ENCODE assay signal across 23 cellular contexts in the genomic region with DNA sequence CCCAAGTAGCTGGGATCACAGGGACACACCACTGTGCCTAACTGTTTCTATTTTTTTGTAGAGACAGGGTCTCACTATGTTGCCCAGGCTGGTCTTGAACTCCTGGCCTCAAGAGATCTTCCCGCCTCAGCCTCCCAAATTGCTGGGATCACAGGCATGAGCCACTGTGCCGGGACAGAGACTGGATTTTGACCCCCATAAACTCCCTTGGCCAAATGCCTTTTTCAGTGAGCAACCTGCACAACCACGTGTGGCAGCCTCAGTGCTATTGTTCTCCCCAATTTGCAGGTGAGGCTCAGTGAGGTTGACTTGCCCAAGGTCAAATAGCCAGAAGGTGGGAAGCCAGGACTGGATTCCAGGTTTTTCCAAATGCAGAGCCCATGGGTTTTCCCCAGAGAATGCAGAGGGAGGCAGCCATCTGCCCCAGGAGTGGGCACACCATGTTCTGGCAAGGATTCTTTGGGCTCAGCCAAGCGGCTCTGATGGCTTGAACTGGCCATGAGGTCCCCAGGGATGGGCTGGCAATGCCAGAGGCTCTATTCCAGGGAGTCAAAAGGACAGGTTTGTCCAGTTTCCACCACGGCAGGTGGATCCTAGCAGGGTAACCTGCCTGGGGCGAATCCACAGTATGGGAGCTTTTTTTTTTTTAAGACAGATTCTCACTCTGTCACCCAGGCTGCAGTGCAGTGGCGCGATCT. TPM values are rescaled to one million over a fixed set of nuclear protein-coding genes. Genes with fewer than 3 reads are reported as not detected.
DNase-seq lines count a peak whose midpoint lies in the region; ATAC-seq and TF ChIP-seq lines count a peak whose summit lies in the region.
"Had no signal": no experiment of that assay in that cellular context is flagged by ENCODE, and none has a peak within 500 bp of the region (broad histone marks: within the 10 kb centered on the region; RNA-seq: fewer than 3 reads in every experiment).

No MANE protein-coding gene starts in this region.

- ATAC-seq in stimulated activated naive CD8-positive, alpha-beta T cell treated with anti-CD3 and anti-CD28 coated beads, Interleukin-15, Interleukin-2, amounts not matched to agents 100 U/mL and 50 U/mL, for 24 hours, result no peak
- ATAC-seq: gastrocnemius medialis, GM23338, psoas muscle, T-cell had no signal

- peak overlapping the region; percentile 93; the same call in 1 of the 2 replicates for H3K9ac ChIP-seq in OCI-LY3 (ENCODE audit: low read length)

- H3K4me1 ChIP-seq in OCI-LY3 (ENCODE audit: low read length), result peaks cover 77% of the 10 kb centered on the region
- H3K4me1 ChIP-seq: adrenal gland, BE2C, gastrocnemius medialis, psoas muscle had no signal

- H3K36me3 Mint-ChIP-seq in chondrocyte (ENCODE audit: low read depth), result no peaks in the 10 kb centered on the region
- H3K36me3 Mint-ChIP-seq: mesothelial cell of epicardium, T-cell had no signal

- no peak overlapping the region for H2AFZ ChIP-seq in OCI-LY3 (ENCODE audit: low read depth, low read length)
- H2AFZ ChIP-seq: GM23338 had no signal

- peak overlapping the region; percentile 93 for H3K4me2 ChIP-seq in OCI-LY3 (ENCODE audit: low read length)
- H3K4me2 ChIP-seq: GM23338 had no signal

- H3K27me3 ChIP-seq in OCI-LY3 (ENCODE audit: low read depth, low read length), result no peaks in the 10 kb centered on the region
- H3K27me3 ChIP-seq: adrenal gland, BE2C had no signal

- H3K9me3 Mint-ChIP-seq in chondrocyte (ENCODE audit: low read depth), result no peaks in the 10 kb centered on the region
- H3K9me3 Mint-ChIP-seq: GM23338, mesothelial cell of epicardium, T-cell had no signal

- H3K27ac ChIP-seq in OCI-LY3 (ENCODE audit: low read length), result peak overlapping the region; percentile 92; the same call in 1 of the 2 replicates
- H3K27ac ChIP-seq: adrenal gland, gastrocnemius medialis, psoas muscle had no signal

- no peaks in the 10 kb centered on the region for H4K20me1 ChIP-seq in OCI-LY3 (ENCODE audit: insufficient read depth, low read length)

- H3K4me3 ChIP-seq in OCI-LY3 (ENCODE audit: low read length), result peak overlapping the region; percentile 84
- H3K4me3 ChIP-seq: adrenal gland, gastrocnemius medialis, GM23338, psoas muscle had no signal

- DNase-seq in DMS 273 (lab: John Stamatoyannopoulos, UW; ENCODE audit: unreplicated experiment) (peak; percentile 67), DMS 273 treated with DMSO at 0.1 percent for 48 hours (lab: John Stamatoyannopoulos, UW) (no peak), HuH-7.5 (ENCODE audit: low spot score) (peak; percentile 61), left kidney (ENCODE audit: low read depth, low spot score) (peak; percentile 40), chondrocyte (ENCODE audit: low spot score) (no peak), EL (no peak)
- no peak for DNase-seq in stimulated activated naive CD8-positive, alpha-beta T cell treated with anti-CD3 and anti-CD28 coated beads, Interleukin-15, Interleukin-2, amounts not matched to agents 100 U/mL and 50 U/mL, for 24 hours
- DNase-seq: 8988T; activated CD4-positive, alpha-beta T cell treated with anti-CD3 and anti-CD28 coated beads, Interleukin-2, amount 50 U/mL, for 4 hours; activated gamma-delta T cell; adrenal gland; BE2C; gastrocnemius medialis; Karpas-422; psoas muscle; Right ventricle myocardium superior; small intestine; stimulated activated CD4-positive, alpha-beta T cell treated with anti-CD3 and anti-CD28 coated beads, Interleukin-2, amount 100 ng/mL, for 48 hours; T-cell had no signal

- TF ChIP-seq CTCF in OCI-LY3 (IDR thresholded peaks at IDR 0.05; ENCODE audit: low read depth, low read length) (no peak), chondrocyte (IDR thresholded peaks at IDR 0.05) (no peak)

- H3K79me2 ChIP-seq in OCI-LY3 (ENCODE audit: low read length), result peaks cover 65% of the 10 kb centered on the region

- peaks cover 27% of the 10 kb centered on the region for H3K36me3 ChIP-seq in OCI-LY3 (replicated peaks; ENCODE audit: low read depth, low read length)
- H3K36me3 ChIP-seq: adrenal gland, BE2C, gastrocnemius medialis had no signal

- H3K9me3 ChIP-seq in OCI-LY3 (ENCODE audit: insufficient read depth, low read length), result no peaks in the 10 kb centered on the region
- H3K9me3 ChIP-seq: adrenal gland, BE2C, gastrocnemius medialis, psoas muscle had no signal

- H3K4me3 Mint-ChIP-seq in chondrocyte (ENCODE audit: unreplicated experiment), result no peak overlapping the region
- H3K4me3 Mint-ChIP-seq: GM23338, mesothelial cell of epicardium, T-cell had no signal

- H3K4me1 Mint-ChIP-seq in chondrocyte (ENCODE audit: low read depth), result no peaks in the 10 kb centered on the region
- H3K4me1 Mint-ChIP-seq: GM23338 had no signal

- H3K27me3 Mint-ChIP-seq in chondrocyte (ENCODE audit: low read depth), result peaks cover 11% of the 10 kb centered on the region
- H3K27me3 Mint-ChIP-seq: T-cell had no signal

- H3K27ac Mint-ChIP-seq in chondrocyte (ENCODE audit: unreplicated experiment), result no peak overlapping the region
- H3K27ac Mint-ChIP-seq: GM23338, mesothelial cell of epicardium, T-cell had no signal

RNA-seq across cellular contexts. Expression of a gene that starts 1.8 kb away (rescaled TPM):
- not detected in 3 replicates for total RNA-seq in chondrocyte
- total RNA-seq: gastrocnemius medialis, GM23338, mesothelial cell of epicardium, psoas muscle, Right ventricle myocardium superior, T-cell, urinary bladder had no signal

RNA-seq across cellular contexts. Expression of a gene that starts 10.4 kb away (rescaled TPM):
- 0.07 TPM in 1 of 3 replicates, not detected in the others for total RNA-seq in chondrocyte
- total RNA-seq: mesothelial cell of epicardium had no signal

RNA-seq across cellular contexts. Expression of a gene that starts 13.0 kb away (rescaled TPM):
- total RNA-seq in chondrocyte, result 28.0 to 31.7 TPM (median 29.3 TPM) in 3 replicates

RNA-seq across cellular contexts. Expression of a gene that starts 32.7 kb away (rescaled TPM):
- total RNA-seq in chondrocyte, result 0.45 TPM in 1 of 3 replicates, not detected in the others
- total RNA-seq: gastrocnemius medialis, Right ventricle myocardium superior, urinary bladder had no signal

RNA-seq across cellular contexts. Expression of a gene that starts 33.9 kb away (rescaled TPM):
- 39.1 to 300 TPM (median 289 TPM) in 3 replicates for total RNA-seq in chondrocyte

Comparison
In these comparisons a context has a peak if more than half of its experiments do, and no peak if none do; other contexts are left out.
1. DNase-seq: peak in DMS 273 (single experiment), HuH-7.5 (single experiment) and left kidney (single experiment); none in DMS 273 treated with DMSO at 0.1 percent for 48 hours (single experiment), chondrocyte (single experiment), EL (single experiment) and stimulated activated naive CD8-positive, alpha-beta T cell treated with anti-CD3 and anti-CD28 coated beads, Interleukin-15, Interleukin-2, amounts not matched to agents 100 U/mL and 50 U/mL, for 24 hours (single experiment).